24 cellular contexts compared by ENCODE assay signal in genomic region chr10:1631282-1631681, GRCh38.
DNase-seq lines count a peak whose midpoint lies in the region; ATAC-seq and TF ChIP-seq lines count a peak whose summit lies in the region.
"Had no signal": no experiment of that assay in that cellular context is flagged by ENCODE, and none has a peak within 500 bp of the region (broad histone marks: within the 10 kb centered on the region; RNA-seq: fewer than 3 reads in every experiment).

No MANE protein-coding gene starts in this region.

- no peaks in the 10 kb centered on the region for H3K9me3 ChIP-seq in endodermal cell (ENCODE audit: control insufficient read depth, low read length)
- H3K9me3 ChIP-seq: HAP-1, ovary, SJSA1, thoracic aorta had no signal

- ATAC-seq in stimulated activated naive CD8-positive, alpha-beta T cell treated with anti-CD3 and anti-CD28 coated beads, Interleukin-15, amount 100 ng/mL, for 72 hours, result peak; percentile 54
- ATAC-seq in stimulated activated naive CD8-positive, alpha-beta T cell treated with anti-CD3 and anti-CD28 coated beads, Interleukin-15, Interleukin-2, amounts not matched to agents 100 U/mL and 50 U/mL, for 24 hours, result no peak
- no peak for ATAC-seq in HG02642 (IDR thresholded peaks at IDR 0.05; ENCODE audit: poor library complexity, unreplicated experiment)
- ATAC-seq: foreskin keratinocyte; PC-3; right cardiac atrium; stimulated activated effector memory CD8-positive, alpha-beta T cell treated with anti-CD3 and anti-CD28 coated beads, Interleukin-12 subunit alpha, Interleukin-12 subunit beta, amount 100 ng/mL, for 72 hours; WTC11 had no signal

- peak overlapping the region in 1 of 2 donors; percentile 51 for H3K4me3 Mint-ChIP-seq in stimulated activated naive CD8-positive, alpha-beta T cell treated with anti-CD3 and anti-CD28 coated beads, Interleukin-15, amount 100 ng/mL, for 72 hours
- H3K4me3 Mint-ChIP-seq in endodermal cell, result no peak overlapping the region
- H3K4me3 Mint-ChIP-seq: stimulated activated effector memory CD8-positive, alpha-beta T cell treated with anti-CD3 and anti-CD28 coated beads, Interleukin-12 subunit alpha, Interleukin-12 subunit beta, amount 100 ng/mL, for 72 hours; T-helper 2 cell treated with Interferon-gamma antibody and Interleukin-4, amounts not matched to agents 5 μg/mL and 100 μg/mL, for 36 hours; WTC11 had no signal

- in situ Hi-C loops in ACHN (cut with HindIII; ENCODE audit: low pct_ligation_motif_present, low pct_unique_long_range_greater_than_20kb, low sequenced_read_pairs), result no loop called here

- 90 to 97% methylated on average over 12 to 13 of the region's 13 CpGs for WGBS in endodermal cell (ENCODE audit: insufficient coverage in 1 of 2, insufficient read length in 1 of 2), 2 experiments

- H3K27me3 Mint-ChIP-seq in stimulated activated naive CD8-positive, alpha-beta T cell treated with anti-CD3 and anti-CD28 coated beads, Interleukin-15, amount 100 ng/mL, for 72 hours, result peaks cover 24% of the 10 kb centered on the region
- H3K27me3 Mint-ChIP-seq in endodermal cell (ENCODE audit: insufficient read depth), result no peaks in the 10 kb centered on the region

- no peak overlapping the region for H3K9ac ChIP-seq in endodermal cell (ENCODE audit: extremely low read depth, low read length, poor library complexity, severe bottlenecking)

- no peak overlapping the region for H3K4me3 ChIP-seq in endodermal cell (ENCODE audit: low read length)
- H3K4me3 ChIP-seq: cardiac muscle cell, HAP-1, ovary, SJSA1, thoracic aorta had no signal

- H3K4me1 ChIP-seq in endodermal cell (ENCODE audit: control insufficient read depth, insufficient read depth, low read length), result no peaks in the 10 kb centered on the region
- H3K4me1 ChIP-seq: foreskin keratinocyte, HAP-1, SJSA1 had no signal

- no peaks in the 10 kb centered on the region for H3K27me3 ChIP-seq in endodermal cell (ENCODE audit: control insufficient read depth, insufficient read depth, low read length, poor library complexity, severe bottlenecking)
- H3K27me3 ChIP-seq: cardiac muscle cell, foreskin keratinocyte, ovary, SJSA1 had no signal

- H3K4me1 Mint-ChIP-seq in stimulated activated naive CD8-positive, alpha-beta T cell treated with anti-CD3 and anti-CD28 coated beads, Interleukin-15, amount 100 ng/mL, for 72 hours, result peaks cover 12% of the 10 kb centered on the region
- H3K4me1 Mint-ChIP-seq in endodermal cell, result peaks cover 4% of the 10 kb centered on the region

- peaks cover 0 to 6% of the 10 kb centered on the region in 2 donors for H3K9me3 Mint-ChIP-seq in stimulated activated naive CD8-positive, alpha-beta T cell treated with anti-CD3 and anti-CD28 coated beads, Interleukin-15, amount 100 ng/mL, for 72 hours
- no peaks in the 10 kb centered on the region for H3K9me3 Mint-ChIP-seq in endodermal cell
- H3K9me3 Mint-ChIP-seq: stimulated activated effector memory CD8-positive, alpha-beta T cell treated with anti-CD3 and anti-CD28 coated beads, Interleukin-12 subunit alpha, Interleukin-12 subunit beta, amount 100 ng/mL, for 72 hours; T-helper 2 cell treated with Interferon-gamma antibody and Interleukin-4, amounts not matched to agents 5 μg/mL and 100 μg/mL, for 36 hours had no signal

- no peak overlapping the region for H3K27ac ChIP-seq in endodermal cell (ENCODE audit: low read depth, low read length)
- H3K27ac ChIP-seq: cardiac muscle cell, foreskin keratinocyte, ovary, SJSA1, thoracic aorta had no signal

- peak overlapping the region in 1 of 2 donors; percentile 86 for H3K27ac Mint-ChIP-seq in stimulated activated naive CD8-positive, alpha-beta T cell treated with anti-CD3 and anti-CD28 coated beads, Interleukin-15, amount 100 ng/mL, for 72 hours
- H3K27ac Mint-ChIP-seq in endodermal cell, result no peak overlapping the region
- H3K27ac Mint-ChIP-seq: stimulated activated effector memory CD8-positive, alpha-beta T cell treated with anti-CD3 and anti-CD28 coated beads, Interleukin-12 subunit alpha, Interleukin-12 subunit beta, amount 100 ng/mL, for 72 hours; T-helper 2 cell treated with Interferon-gamma antibody and Interleukin-4, amounts not matched to agents 5 μg/mL and 100 μg/mL, for 36 hours; WTC11 had no signal

- no peaks in the 10 kb centered on the region for H3K36me3 Mint-ChIP-seq in endodermal cell (ENCODE audit: low read depth)
- H3K36me3 Mint-ChIP-seq: stimulated activated effector memory CD8-positive, alpha-beta T cell treated with anti-CD3 and anti-CD28 coated beads, Interleukin-12 subunit alpha, Interleukin-12 subunit beta, amount 100 ng/mL, for 72 hours had no signal

- no peak for DNase-seq in stimulated activated naive CD8-positive, alpha-beta T cell treated with anti-CD3 and anti-CD28 coated beads, Interleukin-15, amount 100 ng/mL, for 72 hours
- no peak for DNase-seq in stimulated activated naive CD8-positive, alpha-beta T cell treated with anti-CD3 and anti-CD28 coated beads, Interleukin-15, Interleukin-2, amounts not matched to agents 100 U/mL and 50 U/mL, for 24 hours
- DNase-seq in NCI-H2029 treated with DMSO at 0.1 percent for 48 hours (lab: John Stamatoyannopoulos, UW) (peak; percentile 79), endodermal cell (peak; percentile 32), ACHN (no peak), DMS114 treated with DMSO at 0.1 percent for 48 hours (lab: John Stamatoyannopoulos, UW; ENCODE audit: unreplicated experiment) (no peak)
- DNase-seq: amniotic stem cell; foreskin keratinocyte; GDM1; hippocampal formation; mammary epithelial cell; NCI-H774; ovary; PC-3; right cardiac atrium; stimulated activated CD4-positive, alpha-beta T cell treated with anti-CD3 and anti-CD28 coated beads, Interleukin-15, amount 100 ng/mL, for 24 hours had no signal

- no peak for TF ChIP-seq CTCF in endodermal cell (conservative IDR thresholded peaks at IDR 0.05)

- no peaks in the 10 kb centered on the region for H3K36me3 ChIP-seq in endodermal cell (ENCODE audit: control insufficient read depth, insufficient read depth, low read length)
- H3K36me3 ChIP-seq: cardiac muscle cell, HAP-1, ovary, SJSA1, thoracic aorta had no signal

Comparison
In these comparisons a context has a peak if more than half of its experiments do, and no peak if none do; other contexts are left out.
1. DNase-seq: peak in NCI-H2029 treated with DMSO at 0.1 percent for 48 hours (single experiment) and endodermal cell (single experiment); none in stimulated activated naive CD8-positive, alpha-beta T cell treated with anti-CD3 and anti-CD28 coated beads, Interleukin-15, amount 100 ng/mL, for 72 hours (0 of 2), stimulated activated naive CD8-positive, alpha-beta T cell treated with anti-CD3 and anti-CD28 coated beads, Interleukin-15, Interleukin-2, amounts not matched to agents 100 U/mL and 50 U/mL, for 24 hours (single experiment), ACHN (single experiment) and DMS114 treated with DMSO at 0.1 percent for 48 hours (single experiment).